Comparison of ENCODE assay signal across 29 cellular contexts in genomic region chr9:107982735-107983134, GRCh38.
A peak's percentile ranks its signal among the peaks of the same experiment; 100 is the strongest.
DNase-seq lines count a peak whose midpoint lies in the region; ATAC-seq and TF ChIP-seq lines count a peak whose summit lies in the region.
"Had no signal": no experiment of that assay in that cellular context is flagged by ENCODE, and none has a peak within 500 bp of the region (broad histone marks: within the 10 kb centered on the region; RNA-seq: fewer than 3 reads in every experiment).

No MANE protein-coding gene starts in this region.

- no peaks in the 10 kb centered on the region for H3K9me3 ChIP-seq in left ventricle myocardium inferior (replicated peaks)
- H3K9me3 ChIP-seq in left lung = no peaks in the 10 kb centered on the region
- H3K9me3 ChIP-seq in upper lobe of left lung = no peaks in the 10 kb centered on the region
- H3K9me3 ChIP-seq: esophagus muscularis mucosa, gastrocnemius medialis, ovary, right atrium auricular region, uterus had no signal

- intact Hi-C loops in Right ventricle myocardium superior (cut with DNase I) (no loop called here), left ventricle myocardium inferior (cut with micrococcal nuclease) (no loop called here), left lung (cut with DNase I) (no loop called here)

- DNase-seq in Right ventricle myocardium superior (no peak), left ventricle myocardium inferior (no peak), SIG-M5 treated with dmso at 0.1 percent for 504 hours (lab: John Stamatoyannopoulos, UW; ENCODE audit: unreplicated experiment) (peak; percentile 87), left lung (no peak), upper lobe of left lung (no peak), dedifferentiated amniotic fluid mesenchymal stem cell (ENCODE audit: extremely low spot score) (no peak), DMS114 treated with DMSO at 0.1 percent for 48 hours (lab: John Stamatoyannopoulos, UW; ENCODE audit: unreplicated experiment) (no peak)
- no peak for DNase-seq in stimulated activated naive CD8-positive, alpha-beta T cell treated with anti-CD3 and anti-CD28 coated beads, Interleukin-15, Interleukin-2, amounts not matched to agents 100 U/mL and 50 U/mL, for 24 hours
- DNase-seq: activated CD4-positive, alpha-beta T cell treated with anti-CD3 and anti-CD28 coated beads for 4 hours; activated naive CD8-positive, alpha-beta T cell treated with anti-CD3 and anti-CD28 coated beads for 36 hours; activated T-cell treated with anti-CD3 and anti-CD28 coated beads for 4 hours; aorta; CD4-positive, alpha-beta T cell; gastrocnemius medialis; NCI-H1105 treated with DMSO at 0.1 percent for 48 hours; NCI-H1930; NCI-H526 treated with DMSO at 0.1 percent for 48 hours; nephron progenitor cell; ovary; substantia nigra; uterus had no signal

- H3K4me3 ChIP-seq in left ventricle myocardium inferior = no peak overlapping the region
- no peak overlapping the region for H3K4me3 ChIP-seq in left lung
- H3K4me3 ChIP-seq in upper lobe of left lung = no peak overlapping the region
- H3K4me3 ChIP-seq: coronary artery, esophagus muscularis mucosa, gastrocnemius medialis, GM12878, ovary, right atrium auricular region, uterus had no signal

- no peaks in the 10 kb centered on the region for H3K27me3 ChIP-seq in left ventricle myocardium inferior (ENCODE audit: low read depth)
- no peaks in the 10 kb centered on the region for H3K27me3 ChIP-seq in left lung
- H3K27me3 ChIP-seq in upper lobe of left lung = no peaks in the 10 kb centered on the region
- H3K27me3 ChIP-seq: esophagus muscularis mucosa, gastrocnemius medialis, ovary, right atrium auricular region, uterus had no signal

- no peak for TF ChIP-seq POLR2A in upper lobe of left lung (IDR thresholded peaks at IDR 0.05)

- 19 to 61% methylated on average over 3 of the region's 3 CpGs for WGBS in upper lobe of left lung, 2 donors

- ATAC-seq in Right ventricle myocardium superior (ENCODE audit: poor library complexity) (peak; percentile 38), left lung (peak; percentile 54), upper lobe of left lung (ENCODE audit: low FRiP score in 2 of 2) (peak in 1 of 2 donors; percentile 54)
- no peak for ATAC-seq in stimulated activated naive CD8-positive, alpha-beta T cell treated with anti-CD3 and anti-CD28 coated beads, Interleukin-15, Interleukin-2, amounts not matched to agents 100 U/mL and 50 U/mL, for 24 hours
- ATAC-seq: GM12878, SK-N-SH treated with all-trans-retinoic acid at 6 μM for 48 hours had no signal

- H3K4me1 ChIP-seq in left ventricle myocardium inferior = no peaks in the 10 kb centered on the region
- H3K4me1 ChIP-seq in left lung = peaks cover 0 to 16% of the 10 kb centered on the region in 2 donors
- peaks cover 3 to 20% (median 9%) of the 10 kb centered on the region in 4 donors for H3K4me1 ChIP-seq in upper lobe of left lung
- H3K4me1 ChIP-seq: gastrocnemius medialis, uterus had no signal

- H3K36me3 ChIP-seq in left ventricle myocardium inferior = no peaks in the 10 kb centered on the region
- H3K36me3 ChIP-seq in left lung = no peaks in the 10 kb centered on the region
- H3K36me3 ChIP-seq in upper lobe of left lung = no peaks in the 10 kb centered on the region
- H3K36me3 ChIP-seq: esophagus muscularis mucosa, gastrocnemius medialis, ovary, right atrium auricular region, uterus had no signal

- no peak overlapping the region for H3K27ac ChIP-seq in left ventricle myocardium inferior (replicated peaks)
- peak overlapping the region in 1 of 2 donors; percentile 48 for H3K27ac ChIP-seq in left lung
- peak overlapping the region; percentile 2 to 32 (median 18) for H3K27ac ChIP-seq in upper lobe of left lung
- H3K27ac ChIP-seq: 22Rv1, gastrocnemius medialis, ovary, RWPE1, uterus, VCaP had no signal

- TF ChIP-seq CTCF in left ventricle myocardium inferior (IDR thresholded peaks at IDR 0.05; ENCODE audit: borderline replicate concordance) (no peak), left lung (IDR thresholded peaks at IDR 0.05) (no peak), upper lobe of left lung (IDR thresholded peaks at IDR 0.05) (no peak)

- TF ChIP-seq EP300 in upper lobe of left lung (IDR thresholded peaks at IDR 0.05) = no peak
